ENCODE assay signal across 8 cellular contexts in the genomic region with DNA sequence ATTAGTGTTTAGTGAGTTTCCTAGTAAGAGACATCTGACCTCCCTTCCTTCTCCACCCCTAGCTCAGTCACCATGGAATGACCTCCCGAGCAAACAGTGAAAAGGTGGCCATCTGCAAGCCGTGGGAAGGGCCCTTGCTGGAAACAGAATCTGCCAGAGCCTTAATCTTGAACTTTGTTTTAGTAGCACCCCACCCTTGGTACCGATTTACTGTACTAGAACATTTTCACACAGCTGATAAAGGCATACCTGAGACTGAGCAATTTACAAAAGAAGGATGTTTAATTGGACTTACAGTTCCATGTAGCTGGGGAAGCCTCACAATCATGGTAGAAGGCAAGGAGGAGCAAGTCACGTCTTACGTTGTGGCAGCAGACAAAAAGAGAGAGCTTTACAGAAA.
"Had no signal": no experiment of that assay in that cellular context is flagged by ENCODE, and none has a peak within 500 bp of the region (broad histone marks: within the 10 kb centered on the region; RNA-seq: fewer than 3 reads in every experiment).

No MANE protein-coding gene starts in this region.

- H3K9ac ChIP-seq: KMS-11 had no signal

- FAIRE-seq: HepG2, HTR-8/SVneo had no signal

- DNase-seq: IMR-90, Karpas-422, KBM-7, KG1 had no signal

- H3K4me2 ChIP-seq: KMS-11 had no signal

- ATAC-seq: HepG2 had no signal

- H3K27ac ChIP-seq: HL-60, KMS-11 had no signal
